1 cellular context compared by ENCODE assay signal in the genomic region with DNA sequence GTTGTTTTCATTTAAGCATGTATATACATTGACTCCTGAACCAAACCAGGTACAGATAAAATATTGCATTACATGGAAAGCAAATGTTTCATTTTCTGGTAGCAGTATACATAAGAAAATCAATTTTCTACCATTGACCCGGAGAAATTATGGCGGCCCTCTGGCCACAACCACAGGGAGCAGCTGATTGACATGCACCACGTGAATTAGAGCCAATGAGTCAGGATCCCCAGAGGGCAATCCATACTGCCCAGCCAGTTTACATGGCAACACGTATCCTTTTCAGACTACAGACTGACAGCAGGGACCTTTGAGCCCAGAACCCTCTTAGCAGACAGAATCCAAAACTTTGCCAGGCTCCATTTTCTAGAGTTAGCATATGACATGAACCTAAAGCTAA.
TF ChIP-seq lines count a peak whose summit lies in the region.

No MANE protein-coding gene starts in this region.

TF ChIP-seq in K562, 482 proteins besides CTCF, POLR2A, EP300 and RAD21 (continued from another document):
- TF ChIP-seq DMBX1 (CRISPR knock-in tag; IDR thresholded peaks at IDR 0.05; ENCODE audit: borderline replicate concordance): peak; percentile 77
- TF ChIP-seq, protein P1, sequence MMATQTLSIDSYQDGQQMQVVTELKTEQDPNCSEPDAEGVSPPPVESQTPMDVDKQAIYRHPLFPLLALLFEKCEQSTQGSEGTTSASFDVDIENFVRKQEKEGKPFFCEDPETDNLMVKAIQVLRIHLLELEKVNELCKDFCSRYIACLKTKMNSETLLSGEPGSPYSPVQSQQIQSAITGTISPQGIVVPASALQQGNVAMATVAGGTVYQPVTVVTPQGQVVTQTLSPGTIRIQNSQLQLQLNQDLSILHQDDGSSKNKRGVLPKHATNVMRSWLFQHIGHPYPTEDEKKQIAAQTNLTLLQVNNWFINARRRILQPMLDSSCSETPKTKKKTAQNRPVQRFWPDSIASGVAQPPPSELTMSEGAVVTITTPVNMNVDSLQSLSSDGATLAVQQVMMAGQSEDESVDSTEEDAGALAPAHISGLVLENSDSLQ (IDR thresholded peaks at IDR 0.05): peak; percentile 63
- TF ChIP-seq, protein P2, sequence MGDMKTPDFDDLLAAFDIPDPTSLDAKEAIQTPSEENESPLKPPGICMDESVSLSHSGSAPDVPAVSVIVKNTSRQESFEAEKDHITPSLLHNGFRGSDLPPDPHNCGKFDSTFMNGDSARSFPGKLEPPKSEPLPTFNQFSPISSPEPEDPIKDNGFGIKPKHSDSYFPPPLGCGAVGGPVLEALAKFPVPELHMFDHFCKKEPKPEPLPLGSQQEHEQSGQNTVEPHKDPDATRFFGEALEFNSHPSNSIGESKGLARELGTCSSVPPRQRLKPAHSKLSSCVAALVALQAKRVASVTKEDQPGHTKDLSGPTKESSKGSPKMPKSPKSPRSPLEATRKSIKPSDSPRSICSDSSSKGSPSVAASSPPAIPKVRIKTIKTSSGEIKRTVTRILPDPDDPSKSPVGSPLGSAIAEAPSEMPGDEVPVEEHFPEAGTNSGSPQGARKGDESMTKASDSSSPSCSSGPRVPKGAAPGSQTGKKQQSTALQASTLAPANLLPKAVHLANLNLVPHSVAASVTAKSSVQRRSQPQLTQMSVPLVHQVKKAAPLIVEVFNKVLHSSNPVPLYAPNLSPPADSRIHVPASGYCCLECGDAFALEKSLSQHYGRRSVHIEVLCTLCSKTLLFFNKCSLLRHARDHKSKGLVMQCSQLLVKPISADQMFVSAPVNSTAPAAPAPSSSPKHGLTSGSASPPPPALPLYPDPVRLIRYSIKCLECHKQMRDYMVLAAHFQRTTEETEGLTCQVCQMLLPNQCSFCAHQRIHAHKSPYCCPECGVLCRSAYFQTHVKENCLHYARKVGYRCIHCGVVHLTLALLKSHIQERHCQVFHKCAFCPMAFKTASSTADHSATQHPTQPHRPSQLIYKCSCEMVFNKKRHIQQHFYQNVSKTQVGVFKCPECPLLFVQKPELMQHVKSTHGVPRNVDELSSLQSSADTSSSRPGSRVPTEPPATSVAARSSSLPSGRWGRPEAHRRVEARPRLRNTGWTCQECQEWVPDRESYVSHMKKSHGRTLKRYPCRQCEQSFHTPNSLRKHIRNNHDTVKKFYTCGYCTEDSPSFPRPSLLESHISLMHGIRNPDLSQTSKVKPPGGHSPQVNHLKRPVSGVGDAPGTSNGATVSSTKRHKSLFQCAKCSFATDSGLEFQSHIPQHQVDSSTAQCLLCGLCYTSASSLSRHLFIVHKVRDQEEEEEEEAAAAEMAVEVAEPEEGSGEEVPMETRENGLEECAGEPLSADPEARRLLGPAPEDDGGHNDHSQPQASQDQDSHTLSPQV (IDR thresholded peaks at IDR 0.05): 0 out of 2 replicates have a peak, but pooled peaks have one; percentile 24
- TF ChIP-seq ZNF263 (CRISPR knock-in tag; IDR thresholded peaks at IDR 0.05; ENCODE audit: borderline replicate concordance): no peak
- TF ChIP-seq NR2C1 (IDR thresholded peaks at IDR 0.05): no peak
- TF ChIP-seq NR2C1 (tag; IDR thresholded peaks at IDR 0.05): peak; percentile 57
- peak; percentile 18 for TF ChIP-seq MEIS2 (IDR thresholded peaks at IDR 0.05; ENCODE audit: partially characterized antibody)
- no peak for TF ChIP-seq POLR3G (IDR thresholded peaks at IDR 0.05; ENCODE audit: extremely low read depth, insufficient read length, insufficient replicate concordance)
- TF ChIP-seq ZNF311 (CRISPR knock-in tag; IDR thresholded peaks at IDR 0.05): 0 out of 2 replicates have a peak, but pooled peaks have one; percentile 28
- no peak for TF ChIP-seq TEAD4 (IDR thresholded peaks at IDR 0.05; ENCODE audit: low read length)
- no peak for TF ChIP-seq TEAD4 (CRISPR knock-in tag; IDR thresholded peaks at IDR 0.05; ENCODE audit: borderline replicate concordance)
